Comparison of ENCODE assay signal across 10 cellular contexts in genomic region chr10:106935978-106936451, GRCh38.
DNase-seq lines count a peak whose midpoint lies in the region; ATAC-seq and TF ChIP-seq lines count a peak whose summit lies in the region.
"Had no signal": no experiment of that assay in that cellular context is flagged by ENCODE, and none has a peak within 500 bp of the region (broad histone marks: within the 10 kb centered on the region; RNA-seq: fewer than 3 reads in every experiment).

No MANE protein-coding gene starts in this region.

- no peaks in the 10 kb centered on the region for H3K36me3 ChIP-seq in naive thymus-derived CD4-positive, alpha-beta T cell (ENCODE audit: control insufficient read depth in 2 of 3, insufficient read depth in 3 of 3, low read length in 3 of 3)
- no peaks in the 10 kb centered on the region for H3K36me3 ChIP-seq in Peyer's patch

- H3K27me3 Mint-ChIP-seq in naive thymus-derived CD4-positive, alpha-beta T cell: no peaks in the 10 kb centered on the region

- no peaks in the 10 kb centered on the region for H3K27me3 ChIP-seq in naive thymus-derived CD4-positive, alpha-beta T cell (ENCODE audit: control insufficient read depth in 2 of 2, insufficient read depth in 2 of 2, low read length in 2 of 2)
- no peaks in the 10 kb centered on the region for H3K27me3 ChIP-seq in Peyer's patch

- no peak overlapping the region for H3K4me3 ChIP-seq in naive thymus-derived CD4-positive, alpha-beta T cell (ENCODE audit: low read length)
- H3K4me3 ChIP-seq in Peyer's patch: no peak overlapping the region

- no peaks in the 10 kb centered on the region for H3K9me3 ChIP-seq in naive thymus-derived CD4-positive, alpha-beta T cell (ENCODE audit: control insufficient read depth in 2 of 3, low read length in 3 of 3)
- no peaks in the 10 kb centered on the region for H3K9me3 ChIP-seq in Peyer's patch

- peak; percentile 50 for ATAC-seq in GM19025 (IDR thresholded peaks at IDR 0.05; ENCODE audit: low read depth, unreplicated experiment)
- peak; percentile 60 for ATAC-seq in HG02759 (IDR thresholded peaks at IDR 0.05; ENCODE audit: unreplicated experiment)
- ATAC-seq in naive thymus-derived CD4-positive, alpha-beta T cell: peak; percentile 56

- H3K4me1 Mint-ChIP-seq in naive thymus-derived CD4-positive, alpha-beta T cell: no peaks in the 10 kb centered on the region

- CTCF ChIA-PET in naive thymus-derived CD4-positive, alpha-beta T cell (lab: Charles Lee): no interaction called here

- H3K27ac ChIP-seq in naive thymus-derived CD4-positive, alpha-beta T cell (ENCODE audit: low read depth, low read length): no peak overlapping the region
- H3K27ac ChIP-seq in Peyer's patch: no peak overlapping the region

- POLR2A ChIA-PET in naive thymus-derived CD4-positive, alpha-beta T cell (lab: Charles Lee): no interaction called here

- intact Hi-C loops in naive thymus-derived CD4-positive, alpha-beta T cell (cut with micrococcal nuclease): no loop called here

- TF ChIP-seq CTCF in Peyer's patch (IDR thresholded peaks at IDR 0.05): no peak

- TF ChIP-seq POLR2A in Peyer's patch (IDR thresholded peaks at IDR 0.05): no peak

- no peaks in the 10 kb centered on the region for H3K36me3 Mint-ChIP-seq in naive thymus-derived CD4-positive, alpha-beta T cell

- no peak overlapping the region for H3K27ac Mint-ChIP-seq in naive thymus-derived CD4-positive, alpha-beta T cell

- no peak overlapping the region for H3K4me3 Mint-ChIP-seq in naive thymus-derived CD4-positive, alpha-beta T cell

- H3K4me1 ChIP-seq in naive thymus-derived CD4-positive, alpha-beta T cell (ENCODE audit: control insufficient read depth in 2 of 2, insufficient read depth in 2 of 2, low read length in 2 of 2): no peaks in the 10 kb centered on the region
- H3K4me1 ChIP-seq in Peyer's patch: no peaks in the 10 kb centered on the region

- H3K9me3 Mint-ChIP-seq in naive thymus-derived CD4-positive, alpha-beta T cell: peaks cover 0 to 11% (median 5%) of the 10 kb centered on the region in 11 donors

- DNase-seq in KG1 (lab: John Stamatoyannopoulos, UW) (peak; percentile 6), iPS-NIHi11 (ENCODE audit: low spot score) (no peak), Peyer's patch (no peak), epidermal melanocyte (ENCODE audit: insufficient read length, low spot score) (no peak)
- DNase-seq in naive thymus-derived CD4-positive, alpha-beta T cell: no peak
- DNase-seq in activated T-cell treated with anti-CD3 and anti-CD28 coated beads, Interleukin-2, amount 50 U/mL, for 48 hours: no peak
- DNase-seq: NCI-H1436, T1000 had no signal
